ENCODE assay signal across 1 cellular context in genomic region chr15:96264801-96265515, GRCh38.
TF ChIP-seq lines count a peak whose summit lies in the region.

No MANE protein-coding gene starts in this region.

TF ChIP-seq in HepG2, 621 proteins besides CTCF, POLR2A, EP300 and RAD21 (continued from another document and continues in another):
- TF ChIP-seq FOXP1 (IDR thresholded peaks at IDR 0.05) (no peak), FOXP1 (CRISPR knock-in tag; IDR thresholded peaks at IDR 0.05) (peak; percentile 62; the same call in 1 of the 2 replicates), SMARCC2 (IDR thresholded peaks at IDR 0.05) (no peak), FOXA3 (CRISPR knock-in tag; IDR thresholded peaks at IDR 0.05) (peak; percentile 59), AHDC1 (CRISPR knock-in tag; IDR thresholded peaks at IDR 0.05; ENCODE audit: borderline replicate concordance) (peak; percentile 50; the same call in 1 of the 2 replicates), NCOA2 (CRISPR knock-in tag; IDR thresholded peaks at IDR 0.05) (peak; percentile 80), KLF15 (CRISPR knock-in tag; IDR thresholded peaks at IDR 0.05; ENCODE audit: borderline replicate concordance) (no peak), FIP1L1 (IDR thresholded peaks at IDR 0.05; ENCODE audit: borderline replicate concordance, insufficient read depth, low read depth, low read length) (no peak), ZNF772 (CRISPR knock-in tag; IDR thresholded peaks at IDR 0.05) (no peak), HCFC1 (IDR thresholded peaks at IDR 0.05; ENCODE audit: low read depth, low read length) (no peak), KLF6 (CRISPR knock-in tag; IDR thresholded peaks at IDR 0.05) (no peak), ZNF687 (CRISPR knock-in tag; IDR thresholded peaks at IDR 0.05) (no peak), NFE2L2 (IDR thresholded peaks at IDR 0.05; ENCODE audit: low read length) (0 out of 2 replicates have a peak, but pooled peaks have one; percentile 21), ZFY (CRISPR knock-in tag; IDR thresholded peaks at IDR 0.05) (no peak; the same call in 1 of the 2 replicates), HDAC2 (CRISPR knock-in tag; IDR thresholded peaks at IDR 0.05) (peak; percentile 71; the same call in 1 of the 2 replicates), BCL6 (CRISPR knock-in tag; IDR thresholded peaks at IDR 0.05) (peak; percentile 66), MEIS2 (CRISPR knock-in tag; IDR thresholded peaks at IDR 0.05) (peak; percentile 33; the same call in 1 of the 2 replicates), GATA4 (IDR thresholded peaks at IDR 0.05; ENCODE audit: borderline replicate concordance, low read depth) (peak; percentile 77; the same call in 1 of the 2 replicates), TFE3 (CRISPR knock-in tag; IDR thresholded peaks at IDR 0.05) (0 out of 2 replicates have a peak, but pooled peaks have one; percentile 32), FOXA1 (IDR thresholded peaks at IDR 0.05) (no peak), FOXA1 (CRISPR knock-in tag; IDR thresholded peaks at IDR 0.05) (peak; percentile 43; the same call in 1 of the 2 replicates), ZNF75D (CRISPR knock-in tag; IDR thresholded peaks at IDR 0.05; ENCODE audit: borderline replicate concordance) (no peak), FOXP4 (CRISPR knock-in tag; IDR thresholded peaks at IDR 0.05) (peak; percentile 76), ZNF577 (CRISPR knock-in tag; IDR thresholded peaks at IDR 0.05; ENCODE audit: borderline replicate concordance, low read depth) (no peak), GATAD1 (CRISPR knock-in tag; IDR thresholded peaks at IDR 0.05) (0 out of 2 replicates have a peak, but pooled peaks have one; percentile 23), THAP8 (CRISPR knock-in tag; IDR thresholded peaks at IDR 0.05; ENCODE audit: borderline replicate concordance) (no peak), CCDC6 (CRISPR knock-in tag; IDR thresholded peaks at IDR 0.05) (0 out of 2 replicates have a peak, but pooled peaks have one; percentile 24), ZNF607 (CRISPR knock-in tag; IDR thresholded peaks at IDR 0.05; ENCODE audit: borderline replicate concordance) (no peak)
- TF ChIP-seq, protein P1, sequence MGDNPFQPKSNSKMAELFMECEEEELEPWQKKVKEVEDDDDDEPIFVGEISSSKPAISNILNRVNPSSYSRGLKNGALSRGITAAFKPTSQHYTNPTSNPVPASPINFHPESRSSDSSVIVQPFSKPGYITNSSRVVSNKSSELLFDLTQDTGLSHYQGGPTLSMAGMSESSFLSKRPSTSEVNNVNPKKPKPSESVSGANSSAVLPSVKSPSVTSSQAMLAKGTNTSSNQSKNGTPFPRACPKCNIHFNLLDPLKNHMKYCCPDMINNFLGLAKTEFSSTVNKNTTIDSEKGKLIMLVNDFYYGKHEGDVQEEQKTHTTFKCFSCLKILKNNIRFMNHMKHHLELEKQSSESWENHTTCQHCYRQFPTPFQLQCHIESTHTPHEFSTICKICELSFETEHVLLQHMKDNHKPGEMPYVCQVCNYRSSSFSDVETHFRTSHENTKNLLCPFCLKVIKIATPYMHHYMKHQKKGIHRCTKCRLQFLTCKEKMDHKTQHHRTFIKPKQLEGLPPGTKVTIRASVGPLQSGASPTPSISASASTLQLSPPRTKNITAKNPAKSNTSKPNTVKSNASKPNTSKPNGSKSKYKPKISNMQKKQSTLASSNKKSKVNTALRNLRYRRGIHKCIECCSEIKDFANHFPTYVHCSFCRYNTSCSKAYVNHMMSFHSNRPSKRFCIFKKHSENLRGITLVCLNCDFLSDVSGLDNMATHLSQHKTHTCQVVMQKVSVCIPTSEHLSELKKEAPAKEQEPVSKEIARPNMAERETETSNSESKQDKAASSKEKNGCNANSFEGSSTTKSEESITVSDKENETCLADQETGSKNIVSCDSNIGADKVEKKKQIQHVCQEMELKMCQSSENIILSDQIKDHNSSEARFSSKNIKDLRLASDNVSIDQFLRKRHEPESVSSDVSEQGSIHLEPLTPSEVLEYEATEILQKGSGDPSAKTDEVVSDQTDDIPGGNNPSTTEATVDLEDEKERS (CRISPR knock-in tag; IDR thresholded peaks at IDR 0.05) = no peak
- TF ChIP-seq, protein P2, sequence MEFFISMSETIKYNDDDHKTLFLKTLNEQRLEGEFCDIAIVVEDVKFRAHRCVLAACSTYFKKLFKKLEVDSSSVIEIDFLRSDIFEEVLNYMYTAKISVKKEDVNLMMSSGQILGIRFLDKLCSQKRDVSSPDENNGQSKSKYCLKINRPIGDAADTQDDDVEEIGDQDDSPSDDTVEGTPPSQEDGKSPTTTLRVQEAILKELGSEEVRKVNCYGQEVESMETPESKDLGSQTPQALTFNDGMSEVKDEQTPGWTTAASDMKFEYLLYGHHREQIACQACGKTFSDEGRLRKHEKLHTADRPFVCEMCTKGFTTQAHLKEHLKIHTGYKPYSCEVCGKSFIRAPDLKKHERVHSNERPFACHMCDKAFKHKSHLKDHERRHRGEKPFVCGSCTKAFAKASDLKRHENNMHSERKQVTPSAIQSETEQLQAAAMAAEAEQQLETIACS (CRISPR knock-in tag; IDR thresholded peaks at IDR 0.05) = no peak
- TF ChIP-seq, protein P3, sequence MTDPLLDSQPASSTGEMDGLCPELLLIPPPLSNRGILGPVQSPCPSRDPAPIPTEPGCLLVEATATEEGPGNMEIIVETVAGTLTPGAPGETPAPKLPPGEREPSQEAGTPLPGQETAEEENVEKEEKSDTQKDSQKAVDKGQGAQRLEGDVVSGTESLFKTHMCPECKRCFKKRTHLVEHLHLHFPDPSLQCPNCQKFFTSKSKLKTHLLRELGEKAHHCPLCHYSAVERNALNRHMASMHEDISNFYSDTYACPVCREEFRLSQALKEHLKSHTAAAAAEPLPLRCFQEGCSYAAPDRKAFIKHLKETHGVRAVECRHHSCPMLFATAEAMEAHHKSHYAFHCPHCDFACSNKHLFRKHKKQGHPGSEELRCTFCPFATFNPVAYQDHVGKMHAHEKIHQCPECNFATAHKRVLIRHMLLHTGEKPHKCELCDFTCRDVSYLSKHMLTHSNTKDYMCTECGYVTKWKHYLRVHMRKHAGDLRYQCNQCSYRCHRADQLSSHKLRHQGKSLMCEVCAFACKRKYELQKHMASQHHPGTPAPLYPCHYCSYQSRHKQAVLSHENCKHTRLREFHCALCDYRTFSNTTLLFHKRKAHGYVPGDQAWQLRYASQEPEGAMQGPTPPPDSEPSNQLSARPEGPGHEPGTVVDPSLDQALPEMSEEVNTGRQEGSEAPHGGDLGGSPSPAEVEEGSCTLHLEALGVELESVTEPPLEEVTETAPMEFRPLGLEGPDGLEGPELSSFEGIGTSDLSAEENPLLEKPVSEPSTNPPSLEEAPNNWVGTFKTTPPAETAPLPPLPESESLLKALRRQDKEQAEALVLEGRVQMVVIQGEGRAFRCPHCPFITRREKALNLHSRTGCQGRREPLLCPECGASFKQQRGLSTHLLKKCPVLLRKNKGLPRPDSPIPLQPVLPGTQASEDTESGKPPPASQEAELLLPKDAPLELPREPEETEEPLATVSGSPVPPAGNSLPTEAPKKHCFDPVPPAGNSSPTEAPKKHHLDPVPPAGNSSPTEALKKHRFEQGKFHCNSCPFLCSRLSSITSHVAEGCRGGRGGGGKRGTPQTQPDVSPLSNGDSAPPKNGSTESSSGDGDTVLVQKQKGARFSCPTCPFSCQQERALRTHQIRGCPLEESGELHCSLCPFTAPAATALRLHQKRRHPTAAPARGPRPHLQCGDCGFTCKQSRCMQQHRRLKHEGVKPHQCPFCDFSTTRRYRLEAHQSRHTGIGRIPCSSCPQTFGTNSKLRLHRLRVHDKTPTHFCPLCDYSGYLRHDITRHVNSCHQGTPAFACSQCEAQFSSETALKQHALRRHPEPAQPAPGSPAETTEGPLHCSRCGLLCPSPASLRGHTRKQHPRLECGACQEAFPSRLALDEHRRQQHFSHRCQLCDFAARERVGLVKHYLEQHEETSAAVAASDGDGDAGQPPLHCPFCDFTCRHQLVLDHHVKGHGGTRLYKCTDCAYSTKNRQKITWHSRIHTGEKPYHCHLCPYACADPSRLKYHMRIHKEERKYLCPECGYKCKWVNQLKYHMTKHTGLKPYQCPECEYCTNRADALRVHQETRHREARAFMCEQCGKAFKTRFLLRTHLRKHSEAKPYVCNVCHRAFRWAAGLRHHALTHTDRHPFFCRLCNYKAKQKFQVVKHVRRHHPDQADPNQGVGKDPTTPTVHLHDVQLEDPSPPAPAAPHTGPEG (CRISPR knock-in tag; IDR thresholded peaks at IDR 0.05) = no peak
